In the genomic region with DNA sequence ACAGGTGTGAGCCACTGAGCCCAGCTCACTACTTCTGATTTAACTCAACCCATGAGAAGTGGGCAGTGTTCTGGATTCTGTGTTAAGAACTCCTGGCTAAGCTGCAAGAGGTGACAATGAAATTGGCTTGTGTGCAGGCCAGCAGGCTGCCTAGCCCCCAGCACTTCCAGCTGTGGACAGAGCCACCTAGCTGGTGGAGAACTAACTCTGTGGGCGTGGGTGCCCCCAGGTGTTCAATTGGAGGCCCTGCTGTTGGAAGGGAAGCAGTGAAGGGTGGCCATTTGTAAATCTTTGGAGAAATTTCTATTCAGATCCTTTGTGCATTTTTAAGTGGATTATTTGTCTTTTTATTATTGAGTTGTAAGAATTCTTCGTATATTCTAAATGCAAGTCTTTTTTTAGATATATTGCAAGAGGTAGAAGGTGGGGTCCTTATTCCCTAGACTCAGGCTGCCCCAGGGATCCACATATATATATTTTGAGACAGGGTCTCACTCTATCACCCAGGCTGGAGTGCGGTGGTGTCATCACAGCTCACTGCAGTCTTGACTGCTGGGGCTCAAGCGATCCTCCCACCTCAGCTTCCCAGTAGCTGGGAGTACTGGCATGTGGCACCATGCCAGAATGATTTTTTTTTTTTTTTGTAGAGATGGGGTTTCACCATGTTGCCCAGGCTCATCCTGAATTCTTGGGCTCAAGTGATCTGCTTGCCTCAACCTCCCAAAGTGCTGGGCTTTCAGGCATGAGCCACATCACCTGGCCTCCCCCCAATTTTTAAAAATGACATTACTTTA, we compare ENCODE assay signal across 8 cellular contexts. TPM values are rescaled to one million over a fixed set of nuclear protein-coding genes. Genes with fewer than 3 reads are reported as not detected.
DNase-seq lines count a peak whose midpoint lies in the region; TF ChIP-seq lines count a peak whose summit lies in the region.

No MANE protein-coding gene starts in this region.

- H3K4me3 ChIP-seq in HFF-Myc (replicated peaks; ENCODE audit: low read depth, low read length) = no peak overlapping the region
- no peak overlapping the region for H3K4me3 ChIP-seq in OCI-LY3 (ENCODE audit: low read length)
- H3K4me3 ChIP-seq in adrenal gland = no peak overlapping the region
- H3K4me3 ChIP-seq in mesendoderm (ENCODE audit: low read length) = no peak overlapping the region
- H3K4me3 ChIP-seq in esophagus muscularis mucosa = no peak overlapping the region

- H3K4me2 ChIP-seq in OCI-LY3 (ENCODE audit: low read length) = no peak overlapping the region
- no peak overlapping the region for H3K4me2 ChIP-seq in mesendoderm (ENCODE audit: low read length)

- WGBS in adrenal gland, 4 donors = 30 to 50% (median 42%) methylated on average over 4 of the region's 4 CpGs
- WGBS in mesendoderm (ENCODE audit: extremely low coverage, insufficient coverage, low lambda C conversion rate) = no CpG with 5 or more reads among the region's 4 CpGs
- WGBS in esophagus muscularis mucosa = 53% methylated on average over 4 of the region's 4 CpGs

- H3K36me3 ChIP-seq in OCI-LY3 (replicated peaks; ENCODE audit: low read depth, low read length) = no peaks in the 10 kb centered on the region
- no peaks in the 10 kb centered on the region for H3K36me3 ChIP-seq in adrenal gland (replicated peaks in 1 of 2)
- H3K36me3 ChIP-seq in mesendoderm (ENCODE audit: control insufficient read depth, insufficient read depth, low read length) = no peaks in the 10 kb centered on the region
- no peaks in the 10 kb centered on the region for H3K36me3 ChIP-seq in esophagus muscularis mucosa

- H4K5ac ChIP-seq in mesendoderm (ENCODE audit: low read length) = no peak overlapping the region

- no peaks in the 10 kb centered on the region for H3K79me2 ChIP-seq in OCI-LY3 (ENCODE audit: low read length)
- H3K79me2 ChIP-seq in mesendoderm (ENCODE audit: control insufficient read depth, insufficient read depth, low read length) = no peaks in the 10 kb centered on the region

- H2AFZ ChIP-seq in OCI-LY3 (ENCODE audit: low read depth, low read length) = no peak overlapping the region

- H3K27ac ChIP-seq in OCI-LY3 (ENCODE audit: low read length) = no peak overlapping the region
- H3K27ac ChIP-seq in adrenal gland = no peak overlapping the region
- H3K27ac ChIP-seq in mesendoderm (ENCODE audit: low read depth, low read length) = no peak overlapping the region
- H3K27ac ChIP-seq in esophagus muscularis mucosa (replicated peaks in 1 of 4) = no peak overlapping the region

- no peak overlapping the region for H3K23ac ChIP-seq in mesendoderm (ENCODE audit: low read length)

- no peak for TF ChIP-seq POLR2A in adrenal gland (IDR thresholded peaks at IDR 0.05)
- TF ChIP-seq POLR2A in esophagus muscularis mucosa (IDR thresholded peaks at IDR 0.05; ENCODE audit: low read depth) = no peak

- no peaks in the 10 kb centered on the region for H3K9me3 ChIP-seq in OCI-LY3 (ENCODE audit: insufficient read depth, low read length)
- no peaks in the 10 kb centered on the region for H3K9me3 ChIP-seq in adrenal gland (replicated peaks in 1 of 3)
- H3K9me3 ChIP-seq in esophagus muscularis mucosa = no peaks in the 10 kb centered on the region

- DNase-seq in Caki2 (ENCODE audit: low read depth) (peak; percentile 35), HFF-Myc (ENCODE audit: extremely low read depth, low read depth) (no peak), adrenal gland (peak; percentile 41 to 71 (median 55)), mesendoderm (peak; percentile 76), medulla oblongata (ENCODE audit: extremely low spot score) (no peak), superior temporal gyrus (ENCODE audit: extremely low spot score) (no peak), esophagus muscularis mucosa (ENCODE audit: extremely low spot score) (no peak)

- TF ChIP-seq EP300 in esophagus muscularis mucosa (IDR thresholded peaks at IDR 0.05) = no peak

- H3K56ac ChIP-seq in mesendoderm (ENCODE audit: low read length) = no peak overlapping the region

- H3K27me3 ChIP-seq in OCI-LY3 (ENCODE audit: low read depth, low read length) (peaks cover 26% of the 10 kb centered on the region), adrenal gland (no peaks in the 10 kb centered on the region), mesendoderm (ENCODE audit: insufficient read depth, low read length, poor library complexity) (no peaks in the 10 kb centered on the region), esophagus muscularis mucosa (peaks cover 0 to 43% (median 0%) of the 10 kb centered on the region in 4 donors)

- no peak overlapping the region for H2BK120ac ChIP-seq in mesendoderm (ENCODE audit: low read depth, low read length)

- no peak overlapping the region for H2AK5ac ChIP-seq in mesendoderm (ENCODE audit: low read length)

- H4K20me1 ChIP-seq in OCI-LY3 (ENCODE audit: insufficient read depth, low read length) = no peaks in the 10 kb centered on the region

- H3K18ac ChIP-seq in mesendoderm (ENCODE audit: low read length) = no peak overlapping the region

- no peak overlapping the region for H2BK5ac ChIP-seq in mesendoderm (ENCODE audit: low read length)

- H3K79me1 ChIP-seq in mesendoderm (ENCODE audit: low read length) = no peaks in the 10 kb centered on the region

- in situ Hi-C loops in Caki2 (cut with HindIII; ENCODE audit: low pct_unique_long_range_greater_than_20kb, low sequenced_read_pairs) = no loop called here

- no peak overlapping the region for H2BK15ac ChIP-seq in mesendoderm (replicated peaks; ENCODE audit: low read depth)

- intact Hi-C loops in adrenal gland (cut with DNase I) = no loop called here
- intact Hi-C loops in esophagus muscularis mucosa (cut with DNase I) = no loop called here

- no peak overlapping the region for H4K8ac ChIP-seq in mesendoderm (ENCODE audit: low read depth, low read length)

- H3K9ac ChIP-seq in OCI-LY3 (ENCODE audit: low read length) (no peak overlapping the region), mesendoderm (ENCODE audit: low read length) (no peak overlapping the region)

- no peak overlapping the region for H3K4ac ChIP-seq in mesendoderm (ENCODE audit: low read depth, low read length)

- TF ChIP-seq CTCF in HFF-Myc (IDR thresholded peaks at IDR 0.05; ENCODE audit: low read depth, low read length, missing control alignments) (peak; percentile 49), OCI-LY3 (IDR thresholded peaks at IDR 0.05; ENCODE audit: low read depth, low read length) (peak; percentile 72), adrenal gland (IDR thresholded peaks at IDR 0.05) (peak in 5 of 6 experiments; percentile 26 to 50 (median 47)), esophagus muscularis mucosa (IDR thresholded peaks at IDR 0.05) (peak in 1 of 3 experiments; percentile 8)

- peaks cover 15% of the 10 kb centered on the region for H3K4me1 ChIP-seq in OCI-LY3 (ENCODE audit: low read length)
- no peaks in the 10 kb centered on the region for H3K4me1 ChIP-seq in adrenal gland (replicated peaks in 1 of 2)
- H3K4me1 ChIP-seq in mesendoderm (ENCODE audit: control insufficient read depth, low read depth, low read length) = no peaks in the 10 kb centered on the region
- no peaks in the 10 kb centered on the region for H3K4me1 ChIP-seq in esophagus muscularis mucosa

RNA-seq across cellular contexts. Expression of a gene that starts 7.2 kb away (rescaled TPM):
- total RNA-seq in Caki2 (2014; rRNA removed; shearing (Covaris generic); ENCODE audit: low replicate concordance) = 0.88 and 1.0 TPM in 2 replicates
- 10 to 100 TPM; 12.9 to 47.2 (median 29.1) TPM for total RNA-seq in adrenal gland
- 10 to 100 TPM; 10.2 to 22.0 (median 19.7) TPM for polyA plus RNA-seq in adrenal gland
- polyA plus RNA-seq in mesendoderm (2013, experiment 1 of 2) = 17.2 TPM
- polyA plus RNA-seq in mesendoderm (2013, experiment 2 of 2) = 17.7 TPM
- 1 to 10 TPM; 3.3 to 6.4 (median 4.3) TPM for total RNA-seq in esophagus muscularis mucosa

RNA-seq across cellular contexts. Expression of a gene that starts 31.6 kb away (rescaled TPM):
- total RNA-seq in Caki2 (2014; rRNA removed; shearing (Covaris generic); ENCODE audit: low replicate concordance) = 1.4 and 1.5 TPM in 2 replicates
- total RNA-seq in adrenal gland = 10 to 100 TPM; 17.4 to 46.2 (median 26.9) TPM
- polyA plus RNA-seq in adrenal gland = 10 to 100 TPM; 12.1 to 18.4 (median 15.5) TPM
- polyA plus RNA-seq in mesendoderm (2013, experiment 1 of 2) = 4.9 TPM
- 5.1 TPM for polyA plus RNA-seq in mesendoderm (2013, experiment 2 of 2)
- total RNA-seq in esophagus muscularis mucosa = 1 to 10 TPM; 4.2 to 7.2 (median 7.0) TPM

RNA-seq across cellular contexts. Expression of a gene that starts 35.2 kb away (rescaled TPM):
- total RNA-seq in Caki2 (2014; rRNA removed; shearing (Covaris generic); ENCODE audit: low replicate concordance) = 22.8 and 38.3 TPM in 2 replicates
- 10 to 100 TPM; 19.4 to 36.4 (median 24.7) TPM for total RNA-seq in adrenal gland
- 10 to 100 TPM; 17.4 to 35.2 (median 31.8) TPM for polyA plus RNA-seq in adrenal gland
- polyA plus RNA-seq in mesendoderm (2013, experiment 1 of 2) = 10.8 TPM
- 11.7 TPM for polyA plus RNA-seq in mesendoderm (2013, experiment 2 of 2)
- total RNA-seq in esophagus muscularis mucosa = 1 to 10 TPM; 6.4 to 8.9 (median 7.4) TPM

RNA-seq across cellular contexts. Expression of a gene that starts 50.3 kb away (rescaled TPM):
- 168 and 179 TPM in 2 replicates for total RNA-seq in Caki2 (2014; rRNA removed; shearing (Covaris generic); ENCODE audit: low replicate concordance)
- 100 to 1,000 TPM; 107 to 330 (median 153) TPM for total RNA-seq in adrenal gland
- 100 to 1,000 TPM in 2 of 3 donors, 10 to 100 TPM in 1; 85.5 to 244 (median 190) TPM for polyA plus RNA-seq in adrenal gland
- 353 TPM for polyA plus RNA-seq in mesendoderm (2013, experiment 1 of 2)
- 361 TPM for polyA plus RNA-seq in mesendoderm (2013, experiment 2 of 2)
- 10 to 100 TPM; 58.6 to 86.2 (median 75.5) TPM for total RNA-seq in esophagus muscularis mucosa

Comparison
In these comparisons a context has a peak if more than half of its experiments do, and no peak if none do; other contexts are left out.
1. DNase-seq: peak in Caki2 (single experiment), adrenal gland (7 of 7) and mesendoderm (single experiment); none in HFF-Myc (single experiment), medulla oblongata (single experiment), superior temporal gyrus (single experiment) and esophagus muscularis mucosa (single experiment).